In genomic region chr1:168202941-168203654, GRCh38 we compare ENCODE assay signal across 14 cellular contexts. TPM values are rescaled to one million over a fixed set of nuclear protein-coding genes. Genes with fewer than 3 reads are reported as not detected.
DNase-seq lines count a peak whose midpoint lies in the region; ATAC-seq, FAIRE-seq and TF ChIP-seq lines count a peak whose summit lies in the region.
"Had no signal": no experiment of that assay in that cellular context is flagged by ENCODE, and none has a peak within 500 bp of the region (broad histone marks: within the 10 kb centered on the region; RNA-seq: fewer than 3 reads in every experiment).

No MANE protein-coding gene starts in this region.

- peak; percentile 83 for DNase-seq in ELF-1 (ENCODE audit: low read depth, low spot score)
- no peak for DNase-seq in SK-N-MC (ENCODE audit: low read depth, low spot score)
- DNase-seq in fibroblast of gingiva (ENCODE audit: low read depth) = peak; percentile 96
- DNase-seq in trophoblast cell = peak; percentile 66 to 85
- DNase-seq in GM12891 (ENCODE audit: insufficient read length, low spot score) = no peak
- no peak for DNase-seq in stimulated activated CD4-positive, alpha-beta T cell treated with anti-CD3 and anti-CD28 coated beads, Interleukin-15, amount 100 ng/mL, for 24 hours
- no peak for DNase-seq in ureter (ENCODE audit: low spot score)
- DNase-seq: NCI-H187 treated with DMSO at 0.1 percent for 48 hours, pancreas, T-helper 9 cell, thyroid gland had no signal

- no peaks in the 10 kb centered on the region for H3K27me3 ChIP-seq in trophoblast cell (ENCODE audit: insufficient read depth, low read length)
- H3K27me3 ChIP-seq: pancreas, thyroid gland had no signal

- H3K18ac ChIP-seq in trophoblast cell (ENCODE audit: low read length) = no peak overlapping the region

- peak overlapping the region; percentile 32 for H2BK12ac ChIP-seq in trophoblast cell (ENCODE audit: low read length)

- no peak overlapping the region for H3K4me2 ChIP-seq in trophoblast cell (ENCODE audit: low read length)

- H3K27ac ChIP-seq in SK-N-MC (peak overlapping the region; percentile 77), trophoblast cell (ENCODE audit: low read depth, low read length) (peak overlapping the region; percentile 55)
- H3K27ac ChIP-seq: pancreas, thyroid gland had no signal

- H3K79me1 ChIP-seq in trophoblast cell (ENCODE audit: low read length) = no peaks in the 10 kb centered on the region

- H3K23ac ChIP-seq in trophoblast cell (ENCODE audit: low read length) = no peak overlapping the region

- H3K4me3 ChIP-seq in SK-N-MC (no peak overlapping the region), trophoblast cell (ENCODE audit: low read depth, low read length) (no peak overlapping the region)
- H3K4me3 ChIP-seq: lung, pancreas, thyroid gland had no signal

- H3K9ac ChIP-seq in SK-N-MC (ENCODE audit: insufficient read length) (no peak overlapping the region), trophoblast cell (ENCODE audit: low read length) (no peak overlapping the region)

- H4K8ac ChIP-seq in trophoblast cell (ENCODE audit: low read depth, low read length) = no peak overlapping the region

- no peak overlapping the region for H2AFZ ChIP-seq in trophoblast cell (ENCODE audit: insufficient read depth, low read length, poor library complexity)

- H3K36me3 ChIP-seq in SK-N-MC (ENCODE audit: insufficient read depth, low read length) (peaks cover 50% of the 10 kb centered on the region), trophoblast cell (ENCODE audit: control insufficient read depth in 1 of 2, insufficient read depth in 2 of 2, low read length in 2 of 2) (peaks cover 0 to 2% of the 10 kb centered on the region in 2 experiments)

- H3K4me1 ChIP-seq in trophoblast cell (ENCODE audit: control insufficient read depth in 1 of 2, insufficient read depth in 2 of 2, low read length in 2 of 2) = peaks cover 2 to 5% of the 10 kb centered on the region in 2 experiments
- H3K4me1 ChIP-seq: pancreas, thyroid gland had no signal

- no peak overlapping the region for H3K14ac ChIP-seq in trophoblast cell (ENCODE audit: low read length)

- no peak overlapping the region for H4K12ac ChIP-seq in trophoblast cell (ENCODE audit: low read depth, low read length)

- H4K91ac ChIP-seq in trophoblast cell (ENCODE audit: low read depth, low read length) = no peak overlapping the region

- ATAC-seq in HG03135 (IDR thresholded peaks at IDR 0.05; ENCODE audit: unreplicated experiment) = no peak

- H3K4ac ChIP-seq in trophoblast cell (ENCODE audit: low read depth, low read length) = no peak overlapping the region

- no peak overlapping the region for H2AK5ac ChIP-seq in trophoblast cell (ENCODE audit: low read length)

- H2BK5ac ChIP-seq in trophoblast cell (ENCODE audit: low read depth, low read length, poor library complexity) = no peak overlapping the region

- no peaks in the 10 kb centered on the region for H3K79me2 ChIP-seq in trophoblast cell (ENCODE audit: control insufficient read depth, insufficient read depth, low read length, poor library complexity)

- H2BK120ac ChIP-seq in trophoblast cell (ENCODE audit: insufficient read depth, low read length, poor library complexity) = no peak overlapping the region

- WGBS in trophoblast cell (ENCODE audit: extremely low coverage, insufficient coverage, insufficient read length) = no CpG with 5 or more reads among the region's 1 CpG

- no peak for FAIRE-seq in GM12891 (lab: Jason Lieb, UNC)
- FAIRE-seq: HTR-8/SVneo, pancreas had no signal

- TF ChIP-seq POLR2A in GM12891 (IDR thresholded peaks at IDR 0.05; ENCODE audit: low read depth, low read length) = no peak

- no peaks in the 10 kb centered on the region for H3K9me3 ChIP-seq in SK-N-MC (ENCODE audit: low read depth, low read length)
- H3K9me3 ChIP-seq in trophoblast cell (ENCODE audit: insufficient read depth, low read depth, low read length) = no peaks in the 10 kb centered on the region
- H3K9me3 ChIP-seq: pancreas, thyroid gland had no signal

TF ChIP-seq in GM12891, 5 proteins besides CTCF, POLR2A, EP300 and RAD21:
- no peak for TF ChIP-seq POLR2AphosphoS5 (IDR thresholded peaks at IDR 0.05; ENCODE audit: low read depth, low read length)
- TF ChIP-seq TAF1 (IDR thresholded peaks at IDR 0.05; ENCODE audit: low read depth, low read length) = no peak
- no peak for TF ChIP-seq SPI1 (IDR thresholded peaks at IDR 0.05; ENCODE audit: low read depth, low read length)
- no peak for TF ChIP-seq POU2F2 (IDR thresholded peaks at IDR 0.05; ENCODE audit: low read depth, low read length)
- no peak for TF ChIP-seq PAX5 (IDR thresholded peaks at IDR 0.05; ENCODE audit: insufficient read depth, low read length, severe bottlenecking)
TF ChIP-seq in GM12891: peak in this region for 0.

RNA-seq across cellular contexts. Expression of gene SFT2D2, which starts 22.7 kb away (rescaled TPM):
- polyA plus RNA-seq in trophoblast cell (2013) = 13.0 and 13.1 TPM in 2 replicates
- polyA plus RNA-seq in GM12891 (2012; ENCODE audit: low read depth, missing spikeins) = 6.4 TPM
- total RNA-seq in ureter = 49.4 TPM

RNA-seq across cellular contexts. Expression of gene TIPRL, which starts 24.3 kb away (rescaled TPM):
- 15.9 and 16.5 TPM in 2 replicates for polyA plus RNA-seq in trophoblast cell (2013)
- 25.1 TPM for polyA plus RNA-seq in GM12891 (2012; ENCODE audit: low read depth, missing spikeins)
- 30.4 TPM for total RNA-seq in ureter

Comparison
In these comparisons a context has a peak if more than half of its experiments do, and no peak if none do; other contexts are left out.
1. DNase-seq: peak in ELF-1 (single experiment), fibroblast of gingiva (single experiment) and trophoblast cell (2 of 2); none in SK-N-MC (single experiment), GM12891 (single experiment), stimulated activated CD4-positive, alpha-beta T cell treated with anti-CD3 and anti-CD28 coated beads, Interleukin-15, amount 100 ng/mL, for 24 hours (single experiment) and ureter (single experiment).